In the genomic region with DNA sequence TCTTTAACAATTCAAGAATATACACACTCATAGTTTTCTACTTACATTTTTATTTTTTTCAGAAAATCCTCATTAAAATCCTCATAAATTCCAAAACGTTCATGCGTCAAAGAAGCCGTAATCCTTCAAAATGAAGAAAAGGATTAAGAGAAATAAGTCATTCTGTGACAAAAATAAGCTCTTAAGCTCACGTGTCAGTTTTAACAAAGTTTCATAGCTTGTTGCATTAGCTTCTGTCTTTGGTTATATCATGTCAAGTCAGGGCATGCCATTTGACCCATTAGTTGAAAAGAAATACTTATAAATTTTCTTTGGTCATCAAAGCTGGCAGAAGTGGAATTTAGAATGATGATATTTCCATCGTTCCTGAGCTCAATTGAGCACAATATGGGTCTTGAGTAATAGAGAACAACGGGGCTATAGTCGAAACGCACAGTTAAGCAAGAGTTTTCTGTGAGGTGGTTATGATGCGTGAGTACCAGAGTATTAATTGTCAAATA, we compare ENCODE assay signal across 19 cellular contexts.
"Had no signal": no experiment of that assay in that cellular context is flagged by ENCODE, and none has a peak within 500 bp of the region (broad histone marks: within the 10 kb centered on the region; RNA-seq: fewer than 3 reads in every experiment).

No MANE protein-coding gene starts in this region.

- H3K4me2 ChIP-seq: PC-9 had no signal

- H3K27me3 ChIP-seq: brain microvascular endothelial cell had no signal

- H3K36me3 ChIP-seq: brain microvascular endothelial cell had no signal

- H3K4me3 ChIP-seq: PC-9 had no signal

- H3K27ac ChIP-seq: brain microvascular endothelial cell, PC-9, VCaP had no signal

- H2AFZ ChIP-seq: PC-9 had no signal

- DNase-seq: activated CD4-positive, alpha-beta memory T cell treated with anti-CD3 and anti-CD28 coated beads, Interleukin-2, amount 10 ng/mL, durations not matched to agents 7 days and 5 days; activated CD4-positive, alpha-beta T cell treated with anti-CD3 and anti-CD28 coated beads for 36 hours; activated CD4-positive, alpha-beta T cell treated with anti-CD3 and anti-CD28 coated beads, Interleukin-2, amount 50 U/mL, for 1 hour; activated CD4-positive, CD25-positive, alpha-beta regulatory T cell; activated gamma-delta T cell; activated naive CD4-positive, alpha-beta T cell treated with anti-CD3 and anti-CD28 coated beads for 36 hours; activated T-cell treated with anti-CD3 and anti-CD28 coated beads for 4 hours; activated T-cell treated with anti-CD3 and anti-CD28 coated beads, Interleukin-2, amount 50 U/mL, for 48 hours; brain microvascular endothelial cell; Kasumi-1; NCI-H1048; NCI-H187 treated with DMSO at 0.1 percent for 48 hours; NCI-H446 treated with DMSO at 0.1 percent for 48 hours; NCI-H524 treated with DMSO at 0.1 percent for 48 hours; PC-9; SIG-M5; T-helper 17 cell; T-helper 9 cell had no signal
